9 cellular contexts compared by ENCODE assay signal in the genomic region with DNA sequence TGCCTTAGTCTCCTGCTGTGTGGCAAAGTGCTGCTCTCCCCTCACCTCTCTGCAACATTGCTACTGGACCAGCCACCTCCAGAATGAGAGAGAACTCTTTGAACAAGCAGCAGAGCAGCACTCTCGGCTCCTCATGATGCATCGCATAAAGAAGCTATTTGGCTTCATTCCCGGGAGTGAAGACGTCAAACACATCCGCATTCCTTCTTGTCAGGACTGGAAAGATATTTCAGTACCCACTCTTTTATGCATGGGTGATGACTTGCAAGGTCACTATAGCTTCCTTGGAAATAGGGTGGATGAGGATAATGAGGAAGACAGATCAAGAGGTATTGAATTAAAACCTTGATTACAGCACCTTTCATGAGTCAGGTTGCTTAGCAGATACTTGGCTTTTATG. TPM values are rescaled to one million over a fixed set of nuclear protein-coding genes. Genes with fewer than 3 reads are reported as not detected.
A peak's percentile ranks its signal among the peaks of the same experiment; 100 is the strongest.
DNase-seq lines count a peak whose midpoint lies in the region; ATAC-seq and TF ChIP-seq lines count a peak whose summit lies in the region.
"Had no signal": no experiment of that assay in that cellular context is flagged by ENCODE, and none has a peak within 500 bp of the region (broad histone marks: within the 10 kb centered on the region; RNA-seq: fewer than 3 reads in every experiment).

No MANE protein-coding gene starts in this region.

- H3K27ac ChIP-seq in transverse colon, result no peak overlapping the region
- H3K27ac ChIP-seq: upper lobe of left lung had no signal

- DNase-seq in Daoy (ENCODE audit: low read depth) (peak; percentile 87), NCI-H2196 treated with DMSO at 0.1 percent for 48 hours (lab: John Stamatoyannopoulos, UW; ENCODE audit: unreplicated experiment) (peak; percentile 46), non-pigmented ciliary epithelial cell (ENCODE audit: low read depth) (peak; percentile 97), NCI-H2107 treated with DMSO at 0.1 percent for 48 hours (lab: John Stamatoyannopoulos, UW; ENCODE audit: unreplicated experiment) (no peak), glutamatergic neuron (no peak), transverse colon (no peak), ecto neural progenitor cell (ENCODE audit: low spot score) (no peak)
- DNase-seq: upper lobe of left lung had no signal

- no peaks in the 10 kb centered on the region for H3K36me3 ChIP-seq in transverse colon
- H3K36me3 ChIP-seq: upper lobe of left lung had no signal

- no peaks in the 10 kb centered on the region for H3K36me3 Mint-ChIP-seq in glutamatergic neuron (ENCODE audit: unreplicated experiment)

- no peak for TF ChIP-seq EP300 in transverse colon (IDR thresholded peaks at IDR 0.05; ENCODE audit: low read depth)

- H3K4me3 ChIP-seq in transverse colon, result no peak overlapping the region
- H3K4me3 ChIP-seq: upper lobe of left lung had no signal

- H3K27me3 ChIP-seq in transverse colon, result peaks cover 5% of the 10 kb centered on the region
- H3K27me3 ChIP-seq: upper lobe of left lung had no signal

- no peak overlapping the region for H3K4me3 Mint-ChIP-seq in glutamatergic neuron (ENCODE audit: unreplicated experiment)

- H3K4me1 ChIP-seq in transverse colon, result peaks cover 0 to 4% (median 0%) of the 10 kb centered on the region in 4 donors

- H3K27ac Mint-ChIP-seq in glutamatergic neuron (ENCODE audit: unreplicated experiment), result no peak overlapping the region

- no peaks in the 10 kb centered on the region for H3K9me3 ChIP-seq in transverse colon
- H3K9me3 ChIP-seq: upper lobe of left lung had no signal

- intact Hi-C loops in transverse colon (cut with DNase I; ENCODE audit: low total_unique reads), result no loop called here

- TF ChIP-seq POLR2A in transverse colon (IDR thresholded peaks at IDR 0.05), result no peak

- TF ChIP-seq CTCF in glutamatergic neuron (IDR thresholded peaks at IDR 0.05; ENCODE audit: partially characterized antibody, unreplicated experiment) (no peak), transverse colon (IDR thresholded peaks at IDR 0.05) (no peak)

- H3K4me1 Mint-ChIP-seq in glutamatergic neuron (ENCODE audit: low read depth, unreplicated experiment), result peaks cover 2% of the 10 kb centered on the region

- 37% methylated on average over 5 of the region's 5 CpGs; no CpG with 5 or more reads in 1 of the 2 donors for WGBS in transverse colon (ENCODE audit: low coverage in 1 of 2), 2 donors

- ATAC-seq in esophagus mucosa, result peak; percentile 77

- no peaks in the 10 kb centered on the region for H3K9me3 Mint-ChIP-seq in glutamatergic neuron (ENCODE audit: unreplicated experiment)

- peaks cover 2% of the 10 kb centered on the region for H3K27me3 Mint-ChIP-seq in glutamatergic neuron (ENCODE audit: unreplicated experiment)

- in situ Hi-C loops in transverse colon (cut with MboI; ENCODE audit: low pct_ligation_motif_present in 1 of 4, low pct_unique_long_range_greater_than_20kb in 1 of 4, low sequenced_read_pairs in 3 of 4), result no loop called here

RNA-seq across cellular contexts. Expression of gene CALHM4, which starts 4.3 kb away (rescaled TPM):
- not detected in 2 replicates for total RNA-seq in Daoy (2014; rRNA removed; shearing (Covaris generic))
- not detected for total RNA-seq in esophagus mucosa
- total RNA-seq in glutamatergic neuron (ENCODE audit: unreplicated experiment), result not detected
- not detected for total RNA-seq in transverse colon
- total RNA-seq: upper lobe of left lung had no signal

RNA-seq across cellular contexts. Expression of gene TRAPPC3L, which starts 12.4 kb away (rescaled TPM):
- total RNA-seq in Daoy (2014; rRNA removed; shearing (Covaris generic)), result not detected in 2 replicates
- total RNA-seq in esophagus mucosa (not detected), glutamatergic neuron (ENCODE audit: unreplicated experiment) (not detected), transverse colon (not detected)

RNA-seq across cellular contexts. Expression of gene RWDD1, which starts 13.4 kb away (rescaled TPM):
- total RNA-seq in Daoy (2014; rRNA removed; shearing (Covaris generic)), result 39.0 and 51.6 TPM in 2 replicates
- total RNA-seq in esophagus mucosa (28.4 TPM), glutamatergic neuron (ENCODE audit: unreplicated experiment) (47.4 TPM), transverse colon (10 to 100 TPM; 16.7 to 37.2 (median 30.3) TPM)

RNA-seq across cellular contexts. Expression of gene CALHM5, which starts 46.4 kb away (rescaled TPM):
- total RNA-seq in Daoy (2014; rRNA removed; shearing (Covaris generic)), result 2.7 and 3.2 TPM in 2 replicates
- total RNA-seq in esophagus mucosa, result 0.12 TPM
- 0.10 TPM for total RNA-seq in glutamatergic neuron (ENCODE audit: unreplicated experiment)
- 1 to 10 TPM in 1 of 4 donors, under 1 TPM in 2, not detected in 1; 0.27 to 3.8 (median 0.64) TPM for total RNA-seq in transverse colon

RNA-seq across cellular contexts. Expression of gene RSPH4A, which starts 58.4 kb away (rescaled TPM):
- under 0.01 TPM in 1 of 2 replicates, not detected in the other for total RNA-seq in Daoy (2014; rRNA removed; shearing (Covaris generic))
- total RNA-seq in esophagus mucosa (not detected), glutamatergic neuron (ENCODE audit: unreplicated experiment) (0.98 TPM), transverse colon (under 1 TPM in 2 of 4 donors, not detected in 2; 0.32 to 0.55 TPM)

Comparison
In these comparisons a context has a peak if more than half of its experiments do, and no peak if none do; other contexts are left out.
1. DNase-seq: peak in Daoy (single experiment), NCI-H2196 treated with DMSO at 0.1 percent for 48 hours (single experiment) and non-pigmented ciliary epithelial cell (single experiment); none in NCI-H2107 treated with DMSO at 0.1 percent for 48 hours (single experiment), glutamatergic neuron (single experiment), transverse colon (single experiment) and ecto neural progenitor cell (single experiment).